In the genomic region with DNA sequence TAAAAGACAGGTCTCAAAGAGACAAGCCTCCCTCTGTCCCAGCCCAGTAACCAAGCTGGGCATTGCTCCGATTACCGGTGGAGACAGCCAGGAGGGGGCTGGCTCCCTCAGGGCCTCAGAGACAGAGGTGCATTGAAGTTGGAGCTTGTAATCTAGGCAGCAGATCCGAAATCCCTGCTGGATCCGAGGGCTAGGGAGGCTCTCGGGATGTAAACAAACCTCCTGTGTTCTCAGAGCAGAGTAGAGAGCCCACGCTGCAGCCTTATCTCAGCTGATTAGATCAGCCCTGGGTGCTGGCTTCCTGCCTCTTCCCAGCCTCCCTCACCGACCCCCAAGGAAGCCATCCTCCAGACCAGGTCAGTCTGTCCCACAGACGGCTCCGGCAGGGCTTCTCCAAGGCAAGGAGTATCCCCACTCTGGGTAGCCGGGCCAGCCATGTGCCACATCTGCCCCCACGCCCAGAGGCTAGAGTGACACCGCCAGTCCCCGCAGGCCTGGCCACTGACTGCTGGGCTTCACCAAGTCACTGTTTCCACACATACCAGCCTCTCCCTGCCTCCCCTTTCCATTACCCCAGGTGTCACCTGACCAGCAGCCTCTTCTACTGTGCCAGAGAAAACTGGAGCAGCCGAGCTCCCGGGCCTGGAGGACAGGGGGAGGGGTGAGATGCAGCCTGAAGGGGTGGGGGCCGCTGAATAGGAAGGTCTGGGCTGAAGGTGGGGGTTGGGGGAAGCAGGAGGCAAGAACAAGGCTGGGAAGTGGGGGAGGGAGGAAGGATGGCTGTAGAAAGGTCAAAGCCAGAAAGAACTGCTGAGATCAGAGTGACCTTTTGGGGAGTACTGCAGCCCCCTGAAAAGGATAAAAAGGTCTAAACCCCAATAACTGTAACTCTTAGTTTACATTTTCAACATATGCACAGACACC, we compare ENCODE assay signal across 1 cellular context.
TF ChIP-seq lines count a peak whose summit lies in the region.

No MANE protein-coding gene starts in this region.

TF ChIP-seq in H1, 55 proteins besides CTCF, POLR2A, EP300 and RAD21:
- TF ChIP-seq HDAC6 (IDR thresholded peaks at IDR 0.05; ENCODE audit: low read depth, low read length) (no peak), GTF2F1 (IDR thresholded peaks at IDR 0.05; ENCODE audit: borderline replicate concordance, low read depth, low read length) (no peak), TAF7 (optimal IDR thresholded peaks at IDR 0.05; ENCODE audit: borderline replicate concordance, low read depth, low read length) (peak; percentile 42), KDM5A (IDR thresholded peaks at IDR 0.05; ENCODE audit: low read length) (no peak), SP1 (IDR thresholded peaks at IDR 0.05; ENCODE audit: low read depth, low read length) (peak; percentile 80; the same call in 1 of the 2 replicates), NANOG (IDR thresholded peaks at IDR 0.05; ENCODE audit: insufficient read depth, low read depth, low read length, poor library complexity, severe bottlenecking) (no peak), SUZ12 (IDR thresholded peaks at IDR 0.05; ENCODE audit: low read length) (no peak), TBP (IDR thresholded peaks at IDR 0.05; ENCODE audit: low read depth, low read length) (peak; percentile 40; the same call in 1 of the 2 replicates), PHF8 (conservative IDR thresholded peaks at IDR 0.05; ENCODE audit: low read depth, low read length) (no peak), ATF3 (IDR thresholded peaks at IDR 0.05; ENCODE audit: insufficient read depth, low read depth, low read length) (no peak), HDAC2 (IDR thresholded peaks at IDR 0.05; ENCODE audit: borderline replicate concordance in 1 of 2, low read depth in 2 of 2, low read length in 2 of 2) (0 out of 4 replicates have a peak, but pooled peaks have one; percentile 17 to 26), BRCA1 (IDR thresholded peaks at IDR 0.05; ENCODE audit: low read depth, low read length) (no peak), GABPA (IDR thresholded peaks at IDR 0.05; ENCODE audit: borderline replicate concordance, insufficient read depth, low read length) (no peak), USF2 (IDR thresholded peaks at IDR 0.05; ENCODE audit: low read length) (peak; percentile 55), JUN (IDR thresholded peaks at IDR 0.05; ENCODE audit: low read depth, low read length) (no peak), CREB1 (IDR thresholded peaks at IDR 0.05) (peak; percentile 34; the same call in 1 of the 2 replicates), YY1 (IDR thresholded peaks at IDR 0.05; ENCODE audit: low read depth, low read length) (no peak), NRF1 (IDR thresholded peaks at IDR 0.05; ENCODE audit: low read depth, low read length) (no peak), POU5F1 (IDR thresholded peaks at IDR 0.05; ENCODE audit: low read depth, low read length) (no peak), SAP30 (IDR thresholded peaks at IDR 0.05; ENCODE audit: insufficient read depth, insufficient replicate concordance, low read length) (peak; percentile 52), CHD2 (IDR thresholded peaks at IDR 0.05; ENCODE audit: low read length) (peak; percentile 22; the same call in 1 of the 2 replicates), BACH1 (IDR thresholded peaks at IDR 0.05; ENCODE audit: low read length) (no peak), TCF12 (IDR thresholded peaks at IDR 0.05; ENCODE audit: low read depth, low read length) (no peak), RBBP5 (IDR thresholded peaks at IDR 0.05; ENCODE audit: borderline replicate concordance, low read depth, low read length) (no peak), CTBP2 (IDR thresholded peaks at IDR 0.05; ENCODE audit: borderline replicate concordance, insufficient read depth, insufficient read length, low read length) (no peak), FOSL1 (IDR thresholded peaks at IDR 0.05; ENCODE audit: insufficient read depth, low read depth, low read length) (no peak), RXRA (IDR thresholded peaks at IDR 0.05; ENCODE audit: insufficient read depth, low read depth, low read length) (no peak), ASH2L (IDR thresholded peaks at IDR 0.05; ENCODE audit: low read length) (peak; percentile 41), KDM4A (IDR thresholded peaks at IDR 0.05; ENCODE audit: low read depth, low read length, severe bottlenecking) (no peak), JUND (IDR thresholded peaks at IDR 0.05; ENCODE audit: low read length) (no peak; the same call in 1 of the 2 replicates), TEAD4 (IDR thresholded peaks at IDR 0.05; ENCODE audit: low read depth, low read length) (peak; percentile 62; the same call in 1 of the 2 replicates), EZH2 (IDR thresholded peaks at IDR 0.05; ENCODE audit: low read depth, low read length, severe bottlenecking) (no peak), SIRT6 (IDR thresholded peaks at IDR 0.05; ENCODE audit: low read length) (no peak), SRF (IDR thresholded peaks at IDR 0.05; ENCODE audit: low read depth, low read length) (no peak), SP4 (IDR thresholded peaks at IDR 0.05; ENCODE audit: low read length) (no peak), POLR2AphosphoS5 (IDR thresholded peaks at IDR 0.05; ENCODE audit: low read depth, low read length) (peak; percentile 48), SIX5 (IDR thresholded peaks at IDR 0.05; ENCODE audit: low read depth, low read length) (no peak), TAF1 (IDR thresholded peaks at IDR 0.05; ENCODE audit: low read depth, low read length) (peak; percentile 62), MAFK (IDR thresholded peaks at IDR 0.05; ENCODE audit: low read depth, low read length) (no peak), SIN3A (conservative IDR thresholded peaks at IDR 0.05 in 1 of 2, IDR thresholded peaks at IDR 0.05 in 1 of 2; ENCODE audit: low read depth in 1 of 2, low read length in 2 of 2) (0 out of 4 replicates have a peak, but pooled peaks of 1 of the 2 experiments have one; percentile 31)
- TF ChIP-seq, protein P1, sequence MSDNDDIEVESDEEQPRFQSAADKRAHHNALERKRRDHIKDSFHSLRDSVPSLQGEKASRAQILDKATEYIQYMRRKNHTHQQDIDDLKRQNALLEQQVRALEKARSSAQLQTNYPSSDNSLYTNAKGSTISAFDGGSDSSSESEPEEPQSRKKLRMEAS (IDR thresholded peaks at IDR 0.05) = peak; percentile 37
- TF ChIP-seq, protein P2, sequence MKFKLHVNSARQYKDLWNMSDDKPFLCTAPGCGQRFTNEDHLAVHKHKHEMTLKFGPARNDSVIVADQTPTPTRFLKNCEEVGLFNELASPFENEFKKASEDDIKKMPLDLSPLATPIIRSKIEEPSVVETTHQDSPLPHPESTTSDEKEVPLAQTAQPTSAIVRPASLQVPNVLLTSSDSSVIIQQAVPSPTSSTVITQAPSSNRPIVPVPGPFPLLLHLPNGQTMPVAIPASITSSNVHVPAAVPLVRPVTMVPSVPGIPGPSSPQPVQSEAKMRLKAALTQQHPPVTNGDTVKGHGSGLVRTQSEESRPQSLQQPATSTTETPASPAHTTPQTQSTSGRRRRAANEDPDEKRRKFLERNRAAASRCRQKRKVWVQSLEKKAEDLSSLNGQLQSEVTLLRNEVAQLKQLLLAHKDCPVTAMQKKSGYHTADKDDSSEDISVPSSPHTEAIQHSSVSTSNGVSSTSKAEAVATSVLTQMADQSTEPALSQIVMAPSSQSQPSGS (IDR thresholded peaks at IDR 0.05; ENCODE audit: low read length) = no peak
- TF ChIP-seq, protein P3, sequence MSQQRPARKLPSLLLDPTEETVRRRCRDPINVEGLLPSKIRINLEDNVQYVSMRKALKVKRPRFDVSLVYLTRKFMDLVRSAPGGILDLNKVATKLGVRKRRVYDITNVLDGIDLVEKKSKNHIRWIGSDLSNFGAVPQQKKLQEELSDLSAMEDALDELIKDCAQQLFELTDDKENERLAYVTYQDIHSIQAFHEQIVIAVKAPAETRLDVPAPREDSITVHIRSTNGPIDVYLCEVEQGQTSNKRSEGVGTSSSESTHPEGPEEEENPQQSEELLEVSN (IDR thresholded peaks at IDR 0.05) = no peak
- TF ChIP-seq, protein P4, sequence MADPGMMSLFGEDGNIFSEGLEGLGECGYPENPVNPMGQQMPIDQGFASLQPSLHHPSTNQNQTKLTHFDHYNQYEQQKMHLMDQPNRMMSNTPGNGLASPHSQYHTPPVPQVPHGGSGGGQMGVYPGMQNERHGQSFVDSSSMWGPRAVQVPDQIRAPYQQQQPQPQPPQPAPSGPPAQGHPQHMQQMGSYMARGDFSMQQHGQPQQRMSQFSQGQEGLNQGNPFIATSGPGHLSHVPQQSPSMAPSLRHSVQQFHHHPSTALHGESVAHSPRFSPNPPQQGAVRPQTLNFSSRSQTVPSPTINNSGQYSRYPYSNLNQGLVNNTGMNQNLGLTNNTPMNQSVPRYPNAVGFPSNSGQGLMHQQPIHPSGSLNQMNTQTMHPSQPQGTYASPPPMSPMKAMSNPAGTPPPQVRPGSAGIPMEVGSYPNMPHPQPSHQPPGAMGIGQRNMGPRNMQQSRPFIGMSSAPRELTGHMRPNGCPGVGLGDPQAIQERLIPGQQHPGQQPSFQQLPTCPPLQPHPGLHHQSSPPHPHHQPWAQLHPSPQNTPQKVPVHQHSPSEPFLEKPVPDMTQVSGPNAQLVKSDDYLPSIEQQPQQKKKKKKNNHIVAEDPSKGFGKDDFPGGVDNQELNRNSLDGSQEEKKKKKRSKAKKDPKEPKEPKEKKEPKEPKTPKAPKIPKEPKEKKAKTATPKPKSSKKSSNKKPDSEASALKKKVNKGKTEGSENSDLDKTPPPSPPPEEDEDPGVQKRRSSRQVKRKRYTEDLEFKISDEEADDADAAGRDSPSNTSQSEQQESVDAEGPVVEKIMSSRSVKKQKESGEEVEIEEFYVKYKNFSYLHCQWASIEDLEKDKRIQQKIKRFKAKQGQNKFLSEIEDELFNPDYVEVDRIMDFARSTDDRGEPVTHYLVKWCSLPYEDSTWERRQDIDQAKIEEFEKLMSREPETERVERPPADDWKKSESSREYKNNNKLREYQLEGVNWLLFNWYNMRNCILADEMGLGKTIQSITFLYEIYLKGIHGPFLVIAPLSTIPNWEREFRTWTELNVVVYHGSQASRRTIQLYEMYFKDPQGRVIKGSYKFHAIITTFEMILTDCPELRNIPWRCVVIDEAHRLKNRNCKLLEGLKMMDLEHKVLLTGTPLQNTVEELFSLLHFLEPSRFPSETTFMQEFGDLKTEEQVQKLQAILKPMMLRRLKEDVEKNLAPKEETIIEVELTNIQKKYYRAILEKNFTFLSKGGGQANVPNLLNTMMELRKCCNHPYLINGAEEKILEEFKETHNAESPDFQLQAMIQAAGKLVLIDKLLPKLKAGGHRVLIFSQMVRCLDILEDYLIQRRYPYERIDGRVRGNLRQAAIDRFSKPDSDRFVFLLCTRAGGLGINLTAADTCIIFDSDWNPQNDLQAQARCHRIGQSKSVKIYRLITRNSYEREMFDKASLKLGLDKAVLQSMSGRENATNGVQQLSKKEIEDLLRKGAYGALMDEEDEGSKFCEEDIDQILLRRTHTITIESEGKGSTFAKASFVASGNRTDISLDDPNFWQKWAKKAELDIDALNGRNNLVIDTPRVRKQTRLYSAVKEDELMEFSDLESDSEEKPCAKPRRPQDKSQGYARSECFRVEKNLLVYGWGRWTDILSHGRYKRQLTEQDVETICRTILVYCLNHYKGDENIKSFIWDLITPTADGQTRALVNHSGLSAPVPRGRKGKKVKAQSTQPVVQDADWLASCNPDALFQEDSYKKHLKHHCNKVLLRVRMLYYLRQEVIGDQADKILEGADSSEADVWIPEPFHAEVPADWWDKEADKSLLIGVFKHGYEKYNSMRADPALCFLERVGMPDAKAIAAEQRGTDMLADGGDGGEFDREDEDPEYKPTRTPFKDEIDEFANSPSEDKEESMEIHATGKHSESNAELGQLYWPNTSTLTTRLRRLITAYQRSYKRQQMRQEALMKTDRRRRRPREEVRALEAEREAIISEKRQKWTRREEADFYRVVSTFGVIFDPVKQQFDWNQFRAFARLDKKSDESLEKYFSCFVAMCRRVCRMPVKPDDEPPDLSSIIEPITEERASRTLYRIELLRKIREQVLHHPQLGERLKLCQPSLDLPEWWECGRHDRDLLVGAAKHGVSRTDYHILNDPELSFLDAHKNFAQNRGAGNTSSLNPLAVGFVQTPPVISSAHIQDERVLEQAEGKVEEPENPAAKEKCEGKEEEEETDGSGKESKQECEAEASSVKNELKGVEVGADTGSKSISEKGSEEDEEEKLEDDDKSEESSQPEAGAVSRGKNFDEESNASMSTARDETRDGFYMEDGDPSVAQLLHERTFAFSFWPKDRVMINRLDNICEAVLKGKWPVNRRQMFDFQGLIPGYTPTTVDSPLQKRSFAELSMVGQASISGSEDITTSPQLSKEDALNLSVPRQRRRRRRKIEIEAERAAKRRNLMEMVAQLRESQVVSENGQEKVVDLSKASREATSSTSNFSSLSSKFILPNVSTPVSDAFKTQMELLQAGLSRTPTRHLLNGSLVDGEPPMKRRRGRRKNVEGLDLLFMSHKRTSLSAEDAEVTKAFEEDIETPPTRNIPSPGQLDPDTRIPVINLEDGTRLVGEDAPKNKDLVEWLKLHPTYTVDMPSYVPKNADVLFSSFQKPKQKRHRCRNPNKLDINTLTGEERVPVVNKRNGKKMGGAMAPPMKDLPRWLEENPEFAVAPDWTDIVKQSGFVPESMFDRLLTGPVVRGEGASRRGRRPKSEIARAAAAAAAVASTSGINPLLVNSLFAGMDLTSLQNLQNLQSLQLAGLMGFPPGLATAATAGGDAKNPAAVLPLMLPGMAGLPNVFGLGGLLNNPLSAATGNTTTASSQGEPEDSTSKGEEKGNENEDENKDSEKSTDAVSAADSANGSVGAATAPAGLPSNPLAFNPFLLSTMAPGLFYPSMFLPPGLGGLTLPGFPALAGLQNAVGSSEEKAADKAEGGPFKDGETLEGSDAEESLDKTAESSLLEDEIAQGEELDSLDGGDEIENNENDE (IDR thresholded peaks at IDR 0.05; ENCODE audit: insufficient replicate concordance, low read length) = no peak
